In genomic region chr12:8886515-8887284, GRCh38 we compare ENCODE assay signal across 19 cellular contexts.
"Had no signal": no experiment of that assay in that cellular context is flagged by ENCODE, and none has a peak within 500 bp of the region (broad histone marks: within the 10 kb centered on the region; RNA-seq: fewer than 3 reads in every experiment).

No MANE protein-coding gene starts in this region.

- DNase-seq: effector memory CD8-positive, alpha-beta T cell; immature natural killer cell; left lung; lower lobe of right lung; natural killer cell; right cardiac atrium; stimulated activated CD4-positive, alpha-beta T cell treated with anti-CD3 and anti-CD28 coated beads, Interleukin-2, amount 100 ng/mL, for 48 hours; stimulated activated naive CD4-positive, alpha-beta T cell treated with Interleukin-2 at 50 U/mL for 16 hours; thyroid gland; upper lobe of right lung had no signal

- H3K4me3 ChIP-seq: left lung, lower lobe of right lung, smooth muscle cell, thyroid gland, upper lobe of right lung, vagina had no signal

- H3K4me3 Mint-ChIP-seq: dendritic cell treated with granulocyte-macrophage colony-stimulating factor and Interleukin-4, amounts not matched to agents 40 ng/mL and 50 ng/mL, for 4 days; effector memory CD8-positive, alpha-beta T cell; immature natural killer cell; memory B cell; mesothelial cell of epicardium; natural killer cell; neural crest cell had no signal

- H3K27me3 Mint-ChIP-seq: effector memory CD8-positive, alpha-beta T cell; progenitor cell of endocrine pancreas had no signal

- H3K27ac ChIP-seq: foreskin keratinocyte, left lung, lower lobe of right lung, thyroid gland, upper lobe of right lung, vagina had no signal

- H3K4me1 ChIP-seq: foreskin keratinocyte, left lung, thyroid gland, vagina had no signal

- H3K36me3 ChIP-seq: left lung, lower lobe of right lung, thyroid gland, upper lobe of right lung, vagina had no signal

- H3K27ac Mint-ChIP-seq: dendritic cell treated with granulocyte-macrophage colony-stimulating factor and Interleukin-4, amounts not matched to agents 40 ng/mL and 50 ng/mL, for 4 days; effector memory CD8-positive, alpha-beta T cell; immature natural killer cell; memory B cell; mesothelial cell of epicardium; natural killer cell had no signal

- FAIRE-seq: keratinocyte had no signal

- H3K9me3 ChIP-seq: left lung, lower lobe of right lung, thyroid gland, upper lobe of right lung, vagina had no signal

- H3K36me3 Mint-ChIP-seq: immature natural killer cell, memory B cell, natural killer cell had no signal

- H3K9me3 Mint-ChIP-seq: dendritic cell treated with granulocyte-macrophage colony-stimulating factor and Interleukin-4, amounts not matched to agents 40 ng/mL and 50 ng/mL, for 4 days; effector memory CD8-positive, alpha-beta T cell; immature natural killer cell; memory B cell; natural killer cell; neural crest cell had no signal
